In genomic region chr1:201433609-201434008, GRCh38 we compare ENCODE assay signal across 36 cellular contexts. TPM values are rescaled to one million over a fixed set of nuclear protein-coding genes. Genes with fewer than 3 reads are reported as not detected.
"Had no signal": no experiment of that assay in that cellular context is flagged by ENCODE, and none has a peak within 500 bp of the region (broad histone marks: within the 10 kb centered on the region; RNA-seq: fewer than 3 reads in every experiment).

No MANE protein-coding gene starts in this region.

- H3K4me3 ChIP-seq: MG63 had no signal

- H3K9me3 ChIP-seq: MG63 had no signal

- H3K36me3 ChIP-seq: MG63 had no signal

- DNase-seq: Karpas-422, Kasumi-1, MG63, MM.1S, MV-4-11, NCI-H1048, NCI-H1092, NCI-H1092 treated with DMSO at 0.1 percent for 48 hours, NCI-H1105, NCI-H1105 treated with DMSO at 0.1 percent for 48 hours, NCI-H1417, NCI-H1417 treated with DMSO at 0.1 percent for 48 hours, NCI-H1436, NCI-H1436 treated with DMSO at 0.1 percent for 48 hours, NCI-H146, NCI-H1694, NCI-H1694 treated with DMSO at 0.1 percent for 48 hours, NCI-H187, NCI-H187 treated with DMSO at 0.1 percent for 48 hours, NCI-H1930, NCI-H2029, NCI-H2029 treated with DMSO at 0.1 percent for 48 hours, NCI-H2081, NCI-H2081 treated with DMSO at 0.1 percent for 48 hours, NCI-H2107, NCI-H2171, NCI-H2227 treated with DMSO at 0.1 percent for 48 hours, NCI-H226, NCI-H345, NCI-H446, NCI-H446 treated with DMSO at 0.1 percent for 48 hours, NCI-H510A, NCI-H510A treated with DMSO at 0.1 percent for 48 hours had no signal

- H3K27me3 ChIP-seq: MG63 had no signal

RNA-seq across cellular contexts. Expression of gene TNNI1, which starts 12.1 kb away (rescaled TPM):
- total RNA-seq: M059J, MCF 10A, NCI-H460 had no signal

RNA-seq across cellular contexts. Expression of gene LAD1, which starts 34.5 kb away (rescaled TPM):
- total RNA-seq: NCI-H460 had no signal

RNA-seq across cellular contexts. Expression of gene TNNT2, which starts 56.1 kb away (rescaled TPM):
- total RNA-seq: M059J, NCI-H460 had no signal
